Comparison of ENCODE assay signal across 1 cellular context in the genomic region with DNA sequence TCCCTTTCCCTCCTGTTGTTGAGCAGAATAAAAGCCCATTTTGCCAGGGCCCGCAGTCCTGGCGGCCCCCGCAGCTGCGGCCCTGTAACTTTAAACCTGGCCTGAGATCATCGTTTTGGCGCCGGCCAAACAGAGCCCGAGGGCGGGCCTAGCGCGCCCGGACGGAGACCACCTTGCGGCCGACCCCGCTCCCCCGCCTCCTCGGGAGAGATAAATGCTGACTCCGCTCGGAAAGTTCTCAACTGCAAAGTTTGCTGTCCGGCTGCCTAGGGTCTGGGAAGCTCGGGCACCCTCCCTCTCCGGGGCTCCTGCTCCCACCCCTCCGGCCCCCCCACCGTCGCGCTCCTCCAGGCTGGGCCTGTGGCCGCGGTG.
TF ChIP-seq lines count a peak whose summit lies in the region.

A gene with protein sequence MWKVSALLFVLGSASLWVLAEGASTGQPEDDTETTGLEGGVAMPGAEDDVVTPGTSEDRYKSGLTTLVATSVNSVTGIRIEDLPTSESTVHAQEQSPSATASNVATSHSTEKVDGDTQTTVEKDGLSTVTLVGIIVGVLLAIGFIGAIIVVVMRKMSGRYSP (plus strand): TSS at position 241 of the 372 bp plus-strand sequence. CDS start 202 bp downstream, outside the sequence.

TF ChIP-seq in WTC11, 78 proteins besides CTCF, POLR2A, EP300 and RAD21 (continued from another document):
- TF ChIP-seq, protein P1, sequence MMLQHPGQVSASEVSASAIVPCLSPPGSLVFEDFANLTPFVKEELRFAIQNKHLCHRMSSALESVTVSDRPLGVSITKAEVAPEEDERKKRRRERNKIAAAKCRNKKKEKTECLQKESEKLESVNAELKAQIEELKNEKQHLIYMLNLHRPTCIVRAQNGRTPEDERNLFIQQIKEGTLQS (CRISPR knock-in tag; conservative IDR thresholded peaks at IDR 0.05): no peak
- TF ChIP-seq FOXK1 (CRISPR knock-in tag; IDR thresholded peaks at IDR 0.05) (0 out of 2 replicates have a peak, but pooled peaks have one; percentile 11), ZNF138 (CRISPR knock-in tag; conservative IDR thresholded peaks at IDR 0.05) (no peak), ZNF263 (CRISPR knock-in tag; IDR thresholded peaks at IDR 0.05; ENCODE audit: low read depth) (no peak)
- TF ChIP-seq, protein P2, sequence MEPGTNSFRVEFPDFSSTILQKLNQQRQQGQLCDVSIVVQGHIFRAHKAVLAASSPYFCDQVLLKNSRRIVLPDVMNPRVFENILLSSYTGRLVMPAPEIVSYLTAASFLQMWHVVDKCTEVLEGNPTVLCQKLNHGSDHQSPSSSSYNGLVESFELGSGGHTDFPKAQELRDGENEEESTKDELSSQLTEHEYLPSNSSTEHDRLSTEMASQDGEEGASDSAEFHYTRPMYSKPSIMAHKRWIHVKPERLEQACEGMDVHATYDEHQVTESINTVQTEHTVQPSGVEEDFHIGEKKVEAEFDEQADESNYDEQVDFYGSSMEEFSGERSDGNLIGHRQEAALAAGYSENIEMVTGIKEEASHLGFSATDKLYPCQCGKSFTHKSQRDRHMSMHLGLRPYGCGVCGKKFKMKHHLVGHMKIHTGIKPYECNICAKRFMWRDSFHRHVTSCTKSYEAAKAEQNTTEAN (CRISPR knock-in tag; IDR thresholded peaks at IDR 0.05): no peak
- TF ChIP-seq, protein P3, sequence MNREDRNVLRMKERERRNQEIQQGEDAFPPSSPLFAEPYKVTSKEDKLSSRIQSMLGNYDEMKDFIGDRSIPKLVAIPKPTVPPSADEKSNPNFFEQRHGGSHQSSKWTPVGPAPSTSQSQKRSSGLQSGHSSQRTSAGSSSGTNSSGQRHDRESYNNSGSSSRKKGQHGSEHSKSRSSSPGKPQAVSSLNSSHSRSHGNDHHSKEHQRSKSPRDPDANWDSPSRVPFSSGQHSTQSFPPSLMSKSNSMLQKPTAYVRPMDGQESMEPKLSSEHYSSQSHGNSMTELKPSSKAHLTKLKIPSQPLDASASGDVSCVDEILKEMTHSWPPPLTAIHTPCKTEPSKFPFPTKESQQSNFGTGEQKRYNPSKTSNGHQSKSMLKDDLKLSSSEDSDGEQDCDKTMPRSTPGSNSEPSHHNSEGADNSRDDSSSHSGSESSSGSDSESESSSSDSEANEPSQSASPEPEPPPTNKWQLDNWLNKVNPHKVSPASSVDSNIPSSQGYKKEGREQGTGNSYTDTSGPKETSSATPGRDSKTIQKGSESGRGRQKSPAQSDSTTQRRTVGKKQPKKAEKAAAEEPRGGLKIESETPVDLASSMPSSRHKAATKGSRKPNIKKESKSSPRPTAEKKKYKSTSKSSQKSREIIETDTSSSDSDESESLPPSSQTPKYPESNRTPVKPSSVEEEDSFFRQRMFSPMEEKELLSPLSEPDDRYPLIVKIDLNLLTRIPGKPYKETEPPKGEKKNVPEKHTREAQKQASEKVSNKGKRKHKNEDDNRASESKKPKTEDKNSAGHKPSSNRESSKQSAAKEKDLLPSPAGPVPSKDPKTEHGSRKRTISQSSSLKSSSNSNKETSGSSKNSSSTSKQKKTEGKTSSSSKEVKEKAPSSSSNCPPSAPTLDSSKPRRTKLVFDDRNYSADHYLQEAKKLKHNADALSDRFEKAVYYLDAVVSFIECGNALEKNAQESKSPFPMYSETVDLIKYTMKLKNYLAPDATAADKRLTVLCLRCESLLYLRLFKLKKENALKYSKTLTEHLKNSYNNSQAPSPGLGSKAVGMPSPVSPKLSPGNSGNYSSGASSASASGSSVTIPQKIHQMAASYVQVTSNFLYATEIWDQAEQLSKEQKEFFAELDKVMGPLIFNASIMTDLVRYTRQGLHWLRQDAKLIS (CRISPR knock-in tag; IDR thresholded peaks at IDR 0.05; ENCODE audit: borderline replicate concordance): 0 out of 2 replicates have a peak, but pooled peaks have one; percentile 24
TF ChIP-seq in WTC11: peak in this region for 5.
